ENCODE assay signal across 9 cellular contexts in the genomic region with DNA sequence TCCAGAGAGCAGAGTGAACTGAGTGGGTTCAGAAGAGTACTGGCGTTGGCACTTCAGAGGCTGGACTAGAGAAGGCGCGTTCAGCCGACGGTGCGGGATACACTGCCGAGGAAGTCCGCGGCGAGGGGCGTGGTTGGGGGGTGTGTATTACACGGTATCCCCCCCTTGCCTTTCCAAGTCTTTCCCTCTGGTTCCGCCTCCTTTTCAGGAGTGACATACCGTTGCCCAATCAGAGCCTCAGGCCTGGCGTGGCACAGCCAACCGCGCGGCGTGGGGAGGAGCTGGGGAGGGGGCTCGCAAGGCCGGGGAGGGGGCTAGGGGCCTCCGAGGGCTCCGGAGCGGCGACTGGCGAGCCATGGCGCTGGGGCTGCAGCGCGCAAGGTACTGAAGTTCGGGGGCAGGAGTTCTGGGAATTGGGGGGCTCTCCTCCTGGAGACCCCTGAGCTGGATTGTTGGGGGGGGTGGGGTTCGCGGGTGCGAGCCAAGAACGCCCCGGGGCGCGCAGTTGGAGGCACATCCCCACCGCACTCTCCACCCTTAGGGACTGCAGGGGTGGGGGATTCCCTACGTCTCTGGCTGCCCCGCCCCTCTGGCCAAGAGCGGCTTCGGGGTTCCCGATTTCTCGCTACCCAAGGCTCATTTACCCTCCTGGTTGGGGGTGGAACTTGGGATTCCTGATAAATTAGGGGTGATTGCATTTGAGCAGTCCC. TPM values are rescaled to one million over a fixed set of nuclear protein-coding genes. Genes with fewer than 3 reads are reported as not detected.
A peak's percentile ranks its signal among the peaks of the same experiment; 100 is the strongest.
DNase-seq lines count a peak whose midpoint lies in the region; ATAC-seq and TF ChIP-seq lines count a peak whose summit lies in the region.
"Had no signal": no experiment of that assay in that cellular context is flagged by ENCODE, and none has a peak within 500 bp of the region (broad histone marks: within the 10 kb centered on the region; RNA-seq: fewer than 3 reads in every experiment).

HIF3A (plus strand) TSS at position 321 of the 710 bp plus-strand sequence; CDS start at position 356, 35 bp downstream.

- POLR2A ChIA-PET in T-cell (lab: Charles Lee): no interaction called here

- H3K9me3 ChIP-seq in RWPE2 (ENCODE audit: severe bottlenecking) (no peaks in the 10 kb centered on the region), heart left ventricle (peaks cover 0 to 3% (median 0%) of the 10 kb centered on the region in 12 donors), osteoblast (ENCODE audit: low read depth, low read length) (no peaks in the 10 kb centered on the region)

- H3K4me2 ChIP-seq in osteoblast (ENCODE audit: insufficient read depth, low read length): no peak within 1 kb of the TSS

- H3K27me3 Mint-ChIP-seq in Calu3 (ENCODE audit: unreplicated experiment): peaks cover 17% of the 10 kb centered on the region
- H3K27me3 Mint-ChIP-seq in T-cell: peaks cover 30 to 33% of the 10 kb centered on the region in 2 donors

- no peak within 1 kb of the TSS for H3K27ac Mint-ChIP-seq in Calu3 (ENCODE audit: unreplicated experiment)
- no peak within 1 kb of the TSS for H3K27ac Mint-ChIP-seq in T-cell

- TF ChIP-seq CTCF in Calu3 (IDR thresholded peaks at IDR 0.05; ENCODE audit: unreplicated experiment): no peak
- no peak for TF ChIP-seq CTCF in RWPE2 (IDR thresholded peaks at IDR 0.05; ENCODE audit: poor library complexity, severe bottlenecking)
- TF ChIP-seq CTCF in heart left ventricle (IDR thresholded peaks at IDR 0.05): no peak
- TF ChIP-seq CTCF in osteoblast (IDR thresholded peaks at IDR 0.05; ENCODE audit: extremely low read depth, low read depth, low read length): no peak

- H4K20me1 ChIP-seq in osteoblast (ENCODE audit: insufficient read depth, low read length): no peaks in the 10 kb centered on the region

- intact Hi-C loops in Calu3 (cut with micrococcal nuclease; ENCODE audit: unreplicated experiment) (no loop called here), heart left ventricle (cut with DNase I) (loop anchor here in 1 of 10 donors (10.0 kb wide), 1 partner anchor 78 kb away; no protein-coding TSS in a partner anchor)

- H3K4me1 Mint-ChIP-seq in Calu3 (ENCODE audit: low read depth, unreplicated experiment): peaks cover 23% of the 10 kb centered on the region
- peaks cover 0 to 8% (median 2%) of the 10 kb centered on the region in 3 donors for H3K4me1 Mint-ChIP-seq in T-cell

- no TSS peak for BruUV-seq in Calu3 (replicated peaks; lab: Mats Ljungman, UMichigan)

- H2AFZ ChIP-seq in osteoblast (ENCODE audit: low read length): no peak within 1 kb of the TSS

- ATAC-seq in RWPE2 (ENCODE audit: low read depth) (no peak), heart left ventricle (peak; percentile 1 to 34 (median 8)), T-cell (replicated peaks in 1 of 4) (no peak)

- H3K4me1 ChIP-seq in RWPE2 (ENCODE audit: insufficient read depth, poor library complexity, severe bottlenecking): peaks cover 33% of the 10 kb centered on the region
- H3K4me1 ChIP-seq in heart left ventricle: peaks cover 3 to 48% (median 39%) of the 10 kb centered on the region in 12 donors
- peaks cover 6% of the 10 kb centered on the region for H3K4me1 ChIP-seq in osteoblast (ENCODE audit: insufficient read depth, low read length)

- H3K27me3 ChIP-seq in RWPE2 (ENCODE audit: insufficient read depth, poor library complexity, severe bottlenecking): no peaks in the 10 kb centered on the region
- peaks cover 0 to 6% (median 0%) of the 10 kb centered on the region in 9 donors for H3K27me3 ChIP-seq in heart left ventricle
- peaks cover 30% of the 10 kb centered on the region for H3K27me3 ChIP-seq in osteoblast (ENCODE audit: insufficient read depth, low read length)

- TF ChIP-seq POLR2A in heart left ventricle (IDR thresholded peaks at IDR 0.05): no peak

- H3K4me3 Mint-ChIP-seq in Calu3 (ENCODE audit: low read depth, unreplicated experiment) (peak within 1 kb of the TSS; percentile 40), T-cell (peak within 1 kb of the TSS in 1 of 3 donors; percentile 6)

- H3K36me3 Mint-ChIP-seq in Calu3 (ENCODE audit: insufficient read depth, unreplicated experiment) (peaks cover 8% of the 10 kb centered on the region), T-cell (no peaks in the 10 kb centered on the region)

- no peaks in the 10 kb centered on the region for H3K9me3 Mint-ChIP-seq in Calu3 (ENCODE audit: low read depth, unreplicated experiment)
- no peaks in the 10 kb centered on the region for H3K9me3 Mint-ChIP-seq in T-cell

- H3K36me3 ChIP-seq in RWPE2 (ENCODE audit: low read depth): no peaks in the 10 kb centered on the region
- no peaks in the 10 kb centered on the region for H3K36me3 ChIP-seq in heart left ventricle
- no peaks in the 10 kb centered on the region for H3K36me3 ChIP-seq in osteoblast (ENCODE audit: insufficient read depth, low read length)

- peak within 1 kb of the TSS; percentile 91 for H3K27ac ChIP-seq in RWPE2 (ENCODE audit: poor library complexity, severe bottlenecking)
- peak within 1 kb of the TSS; percentile 88 to 99 (median 98) for H3K27ac ChIP-seq in heart left ventricle
- no peak within 1 kb of the TSS for H3K27ac ChIP-seq in osteoblast (ENCODE audit: low read depth, low read length)

- CTCF ChIA-PET in Calu3 (lab: Charles Lee) (interaction anchor here (0.7 to 1.3 kb wide), 3 partner anchors 50 to 695 kb away, joined by 3 to 9 read pairs (median 4); partner anchors contain the start of gene PPP5C), T-cell (lab: Charles Lee) (no interaction called here)

- H3K79me2 ChIP-seq in osteoblast (ENCODE audit: insufficient read depth, low read length): no peaks in the 10 kb centered on the region

- peak within 1 kb of the TSS; percentile 19 for H3K4me3 ChIP-seq in RWPE2 (ENCODE audit: severe bottlenecking)
- peak within 1 kb of the TSS; percentile 36 to 79 (median 64) for H3K4me3 ChIP-seq in heart left ventricle
- no peak within 1 kb of the TSS for H3K4me3 ChIP-seq in osteoblast (ENCODE audit: insufficient read depth, low read length)

- 4 to 23% (median 18%) methylated on average over 19 to 44 of the region's 44 CpGs for WGBS in heart left ventricle, 4 donors

- DNase-seq in Calu3 (peak; percentile 49), RWPE2 (ENCODE audit: low spot score) (no peak), heart left ventricle (peak; percentile 48 to 85 (median 71)), osteoblast (ENCODE audit: insufficient read length, low spot score, missing footprints) (peak; percentile 70), AML-193 (lab: John Stamatoyannopoulos, UW) (no peak), GOT3 (lab: John Stamatoyannopoulos, UW) (no peak), T-cell (no peak)
- DNase-seq in activated CD4-positive, CD25-positive, alpha-beta regulatory T cell treated with anti-CD3 and anti-CD28 coated beads, Interleukin-2, amount 50 U/mL, for 72 hours: no peak
- DNase-seq: activated naive CD4-positive, alpha-beta T cell treated with anti-CD3 and anti-CD28 coated beads, Interleukin-2, amount 50 U/mL, for 16 hours had no signal

RNA-seq across cellular contexts. Expression of gene HIF3A, which starts in this region (rescaled TPM):
- 0.68 and 1.7 TPM in 2 replicates for total RNA-seq in Calu3 (2022)
- total RNA-seq in heart left ventricle: 100 to 1,000 TPM in 2 of 9 donors, 10 to 100 TPM in 7; 32.8 to 117 (median 53.3) TPM
- 100 to 1,000 TPM in 1 of 2 donors, 10 to 100 TPM in 1; 80.9 to 114 TPM for polyA plus RNA-seq in heart left ventricle
- not detected in 2 replicates for total RNA-seq in osteoblast
- under 1 TPM in 3 of 5 donors, not detected in 2; 0.13 to 0.76 (median 0.26) TPM for total RNA-seq in T-cell

Comparison
In these comparisons a context has a peak if more than half of its experiments do, and no peak if none do; other contexts are left out.
1. RNA of gene HIF3A (total RNA-seq): 32.8 to 117 TPM in heart left ventricle; 0.68 to 1.7 TPM in Calu3, 0.13 to 0.76 TPM in T-cell and not detected in osteoblast; every median in the first group is over 10 times any median in the second.
2. Peak in DNase-seq in osteoblast; RNA of the gene not detected or under 1 TPM.
3. DNase-seq: peak in Calu3 (single experiment) and heart left ventricle (5 of 5); none in RWPE2 (single experiment), AML-193 (0 of 2), activated CD4-positive, CD25-positive, alpha-beta regulatory T cell treated with anti-CD3 and anti-CD28 coated beads, Interleukin-2, amount 50 U/mL, for 72 hours (single experiment), GOT3 (single experiment) and T-cell (0 of 34).
4. ATAC-seq: peak in heart left ventricle (4 of 4); none in RWPE2 (single experiment) and T-cell (0 of 4).